Comparison of ENCODE assay signal across 10 cellular contexts in genomic region chr1:143735764-143736461, GRCh38.
DNase-seq lines count a peak whose midpoint lies in the region; ATAC-seq, FAIRE-seq and TF ChIP-seq lines count a peak whose summit lies in the region.
"Had no signal": no experiment of that assay in that cellular context is flagged by ENCODE, and none has a peak within 500 bp of the region (broad histone marks: within the 10 kb centered on the region; RNA-seq: fewer than 3 reads in every experiment).

No MANE protein-coding gene starts in this region.

- peak; percentile 27 for DNase-seq in stimulated activated CD4-positive, alpha-beta T cell treated with anti-CD3 and anti-CD28 coated beads, Interleukin-15, amount 100 ng/mL, for 24 hours
- no peak for DNase-seq in stimulated activated CD4-positive, alpha-beta T cell treated with anti-CD3 and anti-CD28 coated beads, Interleukin-4, amount 100 ng/mL, for 4 hours
- no peak for DNase-seq in astrocyte (ENCODE audit: low read depth)
- peak; percentile 87 for DNase-seq in kidney tubule cell (ENCODE audit: low spot score)
- DNase-seq in NCI-H1436 treated with DMSO at 0.1 percent for 48 hours (lab: John Stamatoyannopoulos, UW): no peak
- no peak for DNase-seq in WERI-Rb-1
- DNase-seq in HFFc6: no peak
- no peak for DNase-seq in T-cell
- DNase-seq: activated naive CD4-positive, alpha-beta T cell treated with Interleukin-2 at 50 U/mL for 16 hours; CD8-positive, alpha-beta memory T cell had no signal

- no peaks in the 10 kb centered on the region for H3K4me1 ChIP-seq in astrocyte (ENCODE audit: insufficient read depth, low read length)

- no peak overlapping the region for H2AFZ ChIP-seq in astrocyte (ENCODE audit: low read depth, low read length)

- no peak overlapping the region for H3K4me3 ChIP-seq in astrocyte (ENCODE audit: insufficient read depth, low read depth, low read length)
- no peak overlapping the region for H3K4me3 ChIP-seq in WERI-Rb-1 (ENCODE audit: low read depth, low read length)

- H3K36me3 ChIP-seq in astrocyte (ENCODE audit: insufficient read depth, low read length) (no peaks in the 10 kb centered on the region), WERI-Rb-1 (no peaks in the 10 kb centered on the region)

- H3K27me3 Mint-ChIP-seq in astrocyte (ENCODE audit: low read depth, unreplicated experiment) (no peaks in the 10 kb centered on the region), HFFc6 (ENCODE audit: insufficient read depth) (peaks cover 19% of the 10 kb centered on the region), T-cell (peaks cover 0 to 54% of the 10 kb centered on the region in 2 donors)

- POLR2A ChIA-PET in T-cell (lab: Charles Lee): no interaction called here

- H3K4me2 ChIP-seq in astrocyte (ENCODE audit: low read length): no peak overlapping the region

- H3K27ac Mint-ChIP-seq in astrocyte (ENCODE audit: unreplicated experiment): peak overlapping the region; percentile 34
- no peak overlapping the region for H3K27ac Mint-ChIP-seq in HFFc6
- no peak overlapping the region for H3K27ac Mint-ChIP-seq in T-cell
- H3K27ac Mint-ChIP-seq: CD8-positive, alpha-beta memory T cell had no signal

- no peak for FAIRE-seq in astrocyte (lab: Jason Lieb, UNC)

- H3K9me3 Mint-ChIP-seq in astrocyte (ENCODE audit: unreplicated experiment) (no peaks in the 10 kb centered on the region), HFFc6 (no peaks in the 10 kb centered on the region), T-cell (peaks cover 0 to 3% (median 0%) of the 10 kb centered on the region in 3 donors)

- TF ChIP-seq CTCF in astrocyte (IDR thresholded peaks at IDR 0.05; ENCODE audit: insufficient read depth, low read depth, low read length) (no peak), WERI-Rb-1 (IDR thresholded peaks at IDR 0.05; ENCODE audit: low read depth, low read length) (no peak), HFFc6 (IDR thresholded peaks at IDR 0.05) (no peak)

- H3K79me2 ChIP-seq in astrocyte (ENCODE audit: insufficient read depth, low read length): no peaks in the 10 kb centered on the region

- no peak overlapping the region for H3K27ac ChIP-seq in astrocyte (ENCODE audit: low read depth, low read length)
- H3K27ac ChIP-seq in WERI-Rb-1: no peak overlapping the region

- CTCF ChIA-PET in T-cell (lab: Charles Lee): no interaction called here

- no peak overlapping the region for H3K9ac ChIP-seq in astrocyte (ENCODE audit: low read length)

- ATAC-seq in T-cell (replicated peaks in 1 of 4): no peak

- H3K9me3 ChIP-seq in astrocyte (ENCODE audit: insufficient read depth, low read depth, low read length) (no peaks in the 10 kb centered on the region), WERI-Rb-1 (ENCODE audit: severe bottlenecking) (peaks cover 13% of the 10 kb centered on the region)

- no peaks in the 10 kb centered on the region for H4K20me1 ChIP-seq in astrocyte (ENCODE audit: insufficient read depth, low read length)

- H3K4me3 Mint-ChIP-seq in astrocyte (ENCODE audit: unreplicated experiment) (peak overlapping the region; percentile 90), HFFc6 (no peak overlapping the region), T-cell (no peak overlapping the region)
- H3K4me3 Mint-ChIP-seq: CD8-positive, alpha-beta memory T cell had no signal

- H3K4me1 Mint-ChIP-seq in astrocyte (ENCODE audit: low read depth, unreplicated experiment): no peaks in the 10 kb centered on the region
- H3K4me1 Mint-ChIP-seq in HFFc6 (ENCODE audit: low read depth): no peaks in the 10 kb centered on the region
- H3K4me1 Mint-ChIP-seq in T-cell: no peaks in the 10 kb centered on the region
- H3K4me1 Mint-ChIP-seq: CD8-positive, alpha-beta memory T cell had no signal

- H3K27me3 ChIP-seq in astrocyte (ENCODE audit: insufficient read depth, low read length) (peaks cover 2% of the 10 kb centered on the region), WERI-Rb-1 (ENCODE audit: insufficient read depth, low read depth, severe bottlenecking) (peaks cover 65% of the 10 kb centered on the region)

- H3K36me3 Mint-ChIP-seq in astrocyte (ENCODE audit: low read depth, unreplicated experiment): no peaks in the 10 kb centered on the region
- no peaks in the 10 kb centered on the region for H3K36me3 Mint-ChIP-seq in HFFc6 (ENCODE audit: low read depth)
- no peaks in the 10 kb centered on the region for H3K36me3 Mint-ChIP-seq in T-cell
- H3K36me3 Mint-ChIP-seq: CD8-positive, alpha-beta memory T cell had no signal

Comparison
In these comparisons a context has a peak if more than half of its experiments do, and no peak if none do; other contexts are left out.
1. DNase-seq: peak in stimulated activated CD4-positive, alpha-beta T cell treated with anti-CD3 and anti-CD28 coated beads, Interleukin-15, amount 100 ng/mL, for 24 hours (single experiment) and kidney tubule cell (single experiment); none in stimulated activated CD4-positive, alpha-beta T cell treated with anti-CD3 and anti-CD28 coated beads, Interleukin-4, amount 100 ng/mL, for 4 hours (0 of 2), astrocyte (single experiment), NCI-H1436 treated with DMSO at 0.1 percent for 48 hours (single experiment), WERI-Rb-1 (single experiment), HFFc6 (single experiment) and T-cell (0 of 34).